ENCODE assay signal across 8 cellular contexts in genomic region chr19:24033308-24033961, GRCh38. TPM values are rescaled to one million over a fixed set of nuclear protein-coding genes. Genes with fewer than 3 reads are reported as not detected.
DNase-seq lines count a peak whose midpoint lies in the region; ATAC-seq and TF ChIP-seq lines count a peak whose summit lies in the region.

No MANE protein-coding gene starts in this region.

- H3K79me2 ChIP-seq in ACC112 (ENCODE audit: control insufficient read depth, insufficient read depth, low read length, unreplicated experiment): peaks cover 37% of the 10 kb centered on the region

- H3K4me1 ChIP-seq in ACC112 (ENCODE audit: control insufficient read depth, insufficient read depth, low read length, unreplicated experiment): no peaks in the 10 kb centered on the region

- DNase-seq in NCI-H2196 treated with DMSO at 0.1 percent for 48 hours (lab: John Stamatoyannopoulos, UW; ENCODE audit: unreplicated experiment) (peak; percentile 85), cerebellar nuclear complex (lab: John Stamatoyannopoulos, UW) (peak; percentile 27 to 83), kidney epithelial cell (ENCODE audit: low read depth) (peak; percentile 65)
- peak; percentile 73 for DNase-seq in activated CD4-positive, CD25-positive, alpha-beta regulatory T cell treated with anti-CD3 and anti-CD28 coated beads, Interleukin-2, amount 50 U/mL, for 72 hours
- DNase-seq in stimulated activated CD4-positive, alpha-beta T cell treated with anti-CD3 and anti-CD28 coated beads, Interleukin-15, amount 100 ng/mL, for 24 hours: peak; percentile 86

- no peak for TF ChIP-seq CTCF in kidney epithelial cell (IDR thresholded peaks at IDR 0.05; ENCODE audit: insufficient read depth, low read length, poor library complexity, severe bottlenecking)

- H3K36me3 ChIP-seq in ACC112 (ENCODE audit: insufficient read depth, low read length): peaks cover 4% of the 10 kb centered on the region; the same call in 1 of the 2 replicates
- peaks cover 1% of the 10 kb centered on the region for H3K36me3 ChIP-seq in kidney epithelial cell (ENCODE audit: control insufficient read depth, insufficient read depth, low read length)

- H3K27ac ChIP-seq in ACC112 (ENCODE audit: low read depth, low read length): peak overlapping the region; percentile 90

- no peaks in the 10 kb centered on the region for H3K27me3 ChIP-seq in ACC112 (ENCODE audit: insufficient read depth, low read length)
- H3K27me3 ChIP-seq in kidney epithelial cell (ENCODE audit: control insufficient read depth, insufficient read depth, low read length): no peaks in the 10 kb centered on the region

- H3K4me3 ChIP-seq in ACC112 (ENCODE audit: low read depth, low read length): peak overlapping the region; percentile 87
- peak overlapping the region; percentile 55 for H3K4me3 ChIP-seq in kidney epithelial cell (ENCODE audit: low read depth, low read length)

- peak overlapping the region; percentile 77 for H2AFZ ChIP-seq in ACC112 (ENCODE audit: low read length, unreplicated experiment)

- ATAC-seq in GM18867 (IDR thresholded peaks at IDR 0.05; ENCODE audit: unreplicated experiment): peak; percentile 98
- ATAC-seq in HG03097 (IDR thresholded peaks at IDR 0.05; ENCODE audit: low FRiP score, unreplicated experiment): peak; percentile 94

RNA-seq across cellular contexts. Expression of gene ZNF254, which starts 53.6 kb away (rescaled TPM):
- 13.7 and 14.9 TPM in 2 replicates for total RNA-seq in kidney epithelial cell

Comparison
In these comparisons a context has a peak if more than half of its experiments do, and no peak if none do; other contexts are left out.
1. Peak in every context shown above with its lines: DNase-seq, ATAC-seq, H3K4me3 ChIP-seq and H3K27ac ChIP-seq.